ENCODE assay signal across 13 cellular contexts in the genomic region with DNA sequence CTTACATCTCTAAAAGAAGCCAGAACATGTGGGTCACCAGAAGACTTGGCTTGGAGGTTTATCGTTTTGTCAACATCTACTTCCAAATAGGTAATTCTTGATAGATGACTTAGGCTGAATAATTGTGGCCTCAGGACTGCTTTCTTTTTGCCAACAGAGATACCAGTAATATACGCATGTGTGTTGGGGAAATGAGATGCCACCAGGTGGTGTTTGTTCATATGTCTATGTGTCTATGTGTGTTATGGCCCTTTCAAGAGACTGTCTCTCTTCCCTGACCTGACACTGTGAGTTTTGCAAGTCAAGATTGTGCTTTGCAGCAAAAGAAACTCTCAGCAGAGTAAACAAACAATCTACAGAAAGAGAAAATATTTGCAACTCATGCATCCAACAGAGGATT. TPM values are rescaled to one million over a fixed set of nuclear protein-coding genes. Genes with fewer than 3 reads are reported as not detected.
DNase-seq lines count a peak whose midpoint lies in the region; ATAC-seq, FAIRE-seq and TF ChIP-seq lines count a peak whose summit lies in the region.
"Had no signal": no experiment of that assay in that cellular context is flagged by ENCODE, and none has a peak within 500 bp of the region (broad histone marks: within the 10 kb centered on the region; RNA-seq: fewer than 3 reads in every experiment).

No MANE protein-coding gene starts in this region.

- H3K36me3 ChIP-seq in A673 (ENCODE audit: insufficient read depth, low read length, poor library complexity, severe bottlenecking): no peaks in the 10 kb centered on the region
- H3K36me3 ChIP-seq: neural progenitor cell had no signal

- H3K36me3 Mint-ChIP-seq in activated CD8-positive, alpha-beta T cell treated with anti-CD3 and anti-CD28 coated beads, Interleukin-2, amount 10 ng/mL, durations not matched to agents 7 days and 5 days (ENCODE audit: low read depth): no peaks in the 10 kb centered on the region
- no peaks in the 10 kb centered on the region for H3K36me3 Mint-ChIP-seq in mesothelial cell of epicardium
- H3K36me3 Mint-ChIP-seq in type B pancreatic cell: no peaks in the 10 kb centered on the region
- H3K36me3 Mint-ChIP-seq: immature natural killer cell, neural progenitor cell had no signal

- peaks cover 6% of the 10 kb centered on the region for H3K4me1 Mint-ChIP-seq in activated CD8-positive, alpha-beta T cell treated with anti-CD3 and anti-CD28 coated beads, Interleukin-2, amount 10 ng/mL, durations not matched to agents 7 days and 5 days (ENCODE audit: low read depth)
- H3K4me1 Mint-ChIP-seq in mesothelial cell of epicardium (no peaks in the 10 kb centered on the region), type B pancreatic cell (ENCODE audit: unreplicated experiment) (no peaks in the 10 kb centered on the region)
- H3K4me1 Mint-ChIP-seq: neural progenitor cell had no signal

- FAIRE-seq in urothelium cell line (lab: Jason Lieb, UNC): no peak
- FAIRE-seq: GM18507 had no signal

- H3K4me3 Mint-ChIP-seq in activated CD8-positive, alpha-beta T cell treated with anti-CD3 and anti-CD28 coated beads, Interleukin-2, amount 10 ng/mL, durations not matched to agents 7 days and 5 days: no peak overlapping the region
- no peak overlapping the region for H3K4me3 Mint-ChIP-seq in mesothelial cell of epicardium
- H3K4me3 Mint-ChIP-seq in type B pancreatic cell: no peak overlapping the region
- H3K4me3 Mint-ChIP-seq: immature natural killer cell, neural progenitor cell had no signal

- peak; percentile 31 for DNase-seq in A673 (ENCODE audit: low spot score)
- no peak for DNase-seq in GM13976 (ENCODE audit: low spot score)
- DNase-seq in NCI-H1694 (lab: John Stamatoyannopoulos, UW): peak; percentile 92
- peak; percentile 47 for DNase-seq in activated CD8-positive, alpha-beta T cell treated with anti-CD3 and anti-CD28 coated beads, Interleukin-2, amount 10 ng/mL, durations not matched to agents 7 days and 5 days
- DNase-seq in mesothelial cell of epicardium (ENCODE audit: low spot score in 2 of 2, unreplicated experiment in 2 of 2): no peak
- no peak for DNase-seq in type B pancreatic cell (ENCODE audit: extremely low spot score, unreplicated experiment)
- DNase-seq in urothelium cell line (ENCODE audit: low spot score): no peak
- no peak for DNase-seq in KG1 (lab: John Stamatoyannopoulos, UW)
- DNase-seq: immature natural killer cell had no signal

- no peaks in the 10 kb centered on the region for H3K9me3 ChIP-seq in A673 (ENCODE audit: low read depth, low read length, poor library complexity, severe bottlenecking)

- peak; percentile 81 for ATAC-seq in activated CD8-positive, alpha-beta T cell treated with anti-CD3 and anti-CD28 coated beads, Interleukin-2, amount 10 ng/mL, durations not matched to agents 7 days and 5 days
- ATAC-seq: activated naive CD4-positive, alpha-beta T cell treated with anti-CD3 and anti-CD28 coated beads, Interleukin-2, amount 50 U/mL, for 72 hours had no signal

- TF ChIP-seq CTCF in A673 (conservative IDR thresholded peaks at IDR 0.05; ENCODE audit: low read depth, low read length): peak; percentile 30; the same call in 1 of the 2 replicates
- TF ChIP-seq CTCF in GM13976 (IDR thresholded peaks at IDR 0.05; ENCODE audit: borderline replicate concordance, control extremely low read depth, extremely low read depth, insufficient read depth, missing control alignments): peak; percentile 1
- TF ChIP-seq CTCF in mesothelial cell of epicardium (IDR thresholded peaks at IDR 0.05; ENCODE audit: unreplicated experiment): no peak
- TF ChIP-seq CTCF in type B pancreatic cell (conservative IDR thresholded peaks at IDR 0.05): no peak

- CTCF ChIA-PET in A673 (lab: Charles Lee): interaction anchor here (1.5 kb wide), 1 partner anchor 121 kb away, joined by 3 read pairs; no protein-coding TSS in a partner anchor
- CTCF ChIA-PET in activated CD8-positive, alpha-beta T cell treated with anti-CD3 and anti-CD28 coated beads, Interleukin-2, amount 10 ng/mL, durations not matched to agents 7 days and 5 days (lab: Charles Lee): interaction anchor here (0.6 to 2.0 kb wide), 2 partner anchors 18 to 140 kb away, joined by 3 to 5 read pairs; no protein-coding TSS in a partner anchor

- no TSS peak for BruUV-seq in A673 (replicated peaks; lab: Mats Ljungman, UMichigan)

- no peaks in the 10 kb centered on the region for H3K9me3 Mint-ChIP-seq in activated CD8-positive, alpha-beta T cell treated with anti-CD3 and anti-CD28 coated beads, Interleukin-2, amount 10 ng/mL, durations not matched to agents 7 days and 5 days (ENCODE audit: insufficient read depth)
- peaks cover 5% of the 10 kb centered on the region for H3K9me3 Mint-ChIP-seq in mesothelial cell of epicardium
- H3K9me3 Mint-ChIP-seq in type B pancreatic cell: peaks cover 4% of the 10 kb centered on the region
- H3K9me3 Mint-ChIP-seq: activated naive CD4-positive, alpha-beta T cell treated with anti-CD3 and anti-CD28 coated beads, Interleukin-2, amount 50 U/mL, for 72 hours had no signal

- POLR2A ChIA-PET in A673 (lab: Charles Lee; ENCODE audit: low non-redundant PET): interaction anchor here (0.6 kb wide), 1 partner anchor 135 kb away, joined by 4 read pairs; no protein-coding TSS in a partner anchor
- POLR2A ChIA-PET in activated CD8-positive, alpha-beta T cell treated with anti-CD3 and anti-CD28 coated beads, Interleukin-2, amount 10 ng/mL, durations not matched to agents 7 days and 5 days (lab: Charles Lee): no interaction called here

- H3K4me1 ChIP-seq in A673 (ENCODE audit: insufficient read depth, low read length, poor library complexity, severe bottlenecking): peaks cover 4% of the 10 kb centered on the region
- H3K4me1 ChIP-seq: neural progenitor cell had no signal

- H3K4me3 ChIP-seq in A673 (ENCODE audit: low read depth, low read length, poor library complexity, severe bottlenecking): no peak overlapping the region
- H3K4me3 ChIP-seq: neural progenitor cell had no signal

- H3K27ac Mint-ChIP-seq in activated CD8-positive, alpha-beta T cell treated with anti-CD3 and anti-CD28 coated beads, Interleukin-2, amount 10 ng/mL, durations not matched to agents 7 days and 5 days: no peak overlapping the region
- H3K27ac Mint-ChIP-seq in mesothelial cell of epicardium: no peak overlapping the region
- no peak overlapping the region for H3K27ac Mint-ChIP-seq in type B pancreatic cell
- H3K27ac Mint-ChIP-seq: activated naive CD4-positive, alpha-beta T cell treated with anti-CD3 and anti-CD28 coated beads, Interleukin-2, amount 50 U/mL, for 72 hours; immature natural killer cell; neural progenitor cell had no signal

- no peak overlapping the region for H3K27ac ChIP-seq in A673 (ENCODE audit: low read depth, low read length, poor library complexity, severe bottlenecking)
- H3K27ac ChIP-seq: neural progenitor cell had no signal

- no peaks in the 10 kb centered on the region for H3K27me3 ChIP-seq in A673 (replicated peaks; ENCODE audit: insufficient read depth, low read depth, low read length, poor library complexity)

- in situ Hi-C loops in GM13976 (cut with MboI; ENCODE audit: low sequenced_read_pairs, unreplicated experiment): no loop called here

- intact Hi-C loops in A673 (cut with micrococcal nuclease; ENCODE audit: unreplicated experiment): loop anchor here (1.0 to 10.0 kb wide), 3 partner anchors 121 to 782 kb away; no protein-coding TSS in a partner anchor

- H3K27me3 Mint-ChIP-seq in activated CD8-positive, alpha-beta T cell treated with anti-CD3 and anti-CD28 coated beads, Interleukin-2, amount 10 ng/mL, durations not matched to agents 7 days and 5 days (ENCODE audit: low read depth): peaks cover 41% of the 10 kb centered on the region
- H3K27me3 Mint-ChIP-seq in mesothelial cell of epicardium (ENCODE audit: low read depth) (peaks cover 8% of the 10 kb centered on the region), type B pancreatic cell (peaks cover 4% of the 10 kb centered on the region)

RNA-seq across cellular contexts. Expression of a gene that starts 31.6 kb away (rescaled TPM):
- not detected in 2 replicates for total RNA-seq in A673 (2021)
- total RNA-seq in activated CD8-positive, alpha-beta T cell treated with anti-CD3 and anti-CD28 coated beads, Interleukin-2, amount 10 ng/mL, durations not matched to agents 7 days and 5 days: not detected
- total RNA-seq in mesothelial cell of epicardium: not detected in 3 replicates
- not detected in 2 replicates for total RNA-seq in type B pancreatic cell (ENCODE audit: low replicate concordance)
- total RNA-seq: activated naive CD4-positive, alpha-beta T cell treated with anti-CD3 and anti-CD28 coated beads, Interleukin-2, amount 50 U/mL, for 72 hours; H4 had no signal

RNA-seq across cellular contexts. Expression of a gene that starts 47.2 kb away (rescaled TPM):
- total RNA-seq in A673 (2021) (29.8 and 44.1 TPM in 2 replicates), mesothelial cell of epicardium (7.8 to 8.6 TPM (median 8.1 TPM) in 3 replicates), type B pancreatic cell (ENCODE audit: low replicate concordance) (10.9 and 14.5 TPM in 2 replicates)
- 10 to 100 TPM; 40.1 to 43.3 TPM for total RNA-seq in activated CD8-positive, alpha-beta T cell treated with anti-CD3 and anti-CD28 coated beads, Interleukin-2, amount 10 ng/mL, durations not matched to agents 7 days and 5 days

Comparison
In these comparisons a context has a peak if more than half of its experiments do, and no peak if none do; other contexts are left out.
1. DNase-seq: peak in A673 (single experiment), NCI-H1694 (single experiment) and activated CD8-positive, alpha-beta T cell treated with anti-CD3 and anti-CD28 coated beads, Interleukin-2, amount 10 ng/mL, durations not matched to agents 7 days and 5 days (single experiment); none in GM13976 (single experiment), mesothelial cell of epicardium (0 of 2), type B pancreatic cell (single experiment), urothelium cell line (single experiment) and KG1 (single experiment).
2. CTCF ChIP-seq: peak in A673 (single experiment) and GM13976 (single experiment); none in mesothelial cell of epicardium (single experiment) and type B pancreatic cell (single experiment).